ENCODE assay signal across 1 cellular context in the genomic region with DNA sequence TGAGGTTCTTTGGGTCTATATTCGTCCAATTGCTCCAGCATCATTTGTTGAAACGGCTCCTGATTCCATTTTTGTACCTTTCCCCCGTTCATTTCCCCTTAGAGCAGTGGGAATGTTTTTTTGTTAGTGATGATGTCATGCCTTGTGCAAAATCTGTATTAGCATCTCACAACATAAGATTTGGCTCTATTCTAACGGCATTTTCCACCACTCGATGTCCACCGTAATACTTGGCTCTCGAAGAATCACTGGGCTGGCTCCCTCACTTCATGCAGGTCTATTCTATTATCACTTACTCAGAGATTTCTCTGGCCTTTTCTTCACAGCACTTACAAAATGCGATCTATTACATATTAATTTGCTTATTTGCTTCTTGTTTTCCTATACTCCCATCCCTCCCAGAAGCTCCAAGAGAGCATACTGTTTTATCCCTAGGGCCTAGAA.
TF ChIP-seq lines count a peak whose summit lies in the region.

No MANE protein-coding gene starts in this region.

TF ChIP-seq in GM12878, 131 proteins besides CTCF, POLR2A, EP300 and RAD21 (continued from another document):
- TF ChIP-seq, protein P1, sequence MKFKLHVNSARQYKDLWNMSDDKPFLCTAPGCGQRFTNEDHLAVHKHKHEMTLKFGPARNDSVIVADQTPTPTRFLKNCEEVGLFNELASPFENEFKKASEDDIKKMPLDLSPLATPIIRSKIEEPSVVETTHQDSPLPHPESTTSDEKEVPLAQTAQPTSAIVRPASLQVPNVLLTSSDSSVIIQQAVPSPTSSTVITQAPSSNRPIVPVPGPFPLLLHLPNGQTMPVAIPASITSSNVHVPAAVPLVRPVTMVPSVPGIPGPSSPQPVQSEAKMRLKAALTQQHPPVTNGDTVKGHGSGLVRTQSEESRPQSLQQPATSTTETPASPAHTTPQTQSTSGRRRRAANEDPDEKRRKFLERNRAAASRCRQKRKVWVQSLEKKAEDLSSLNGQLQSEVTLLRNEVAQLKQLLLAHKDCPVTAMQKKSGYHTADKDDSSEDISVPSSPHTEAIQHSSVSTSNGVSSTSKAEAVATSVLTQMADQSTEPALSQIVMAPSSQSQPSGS (IDR thresholded peaks at IDR 0.05; ENCODE audit: low read length) = peak; percentile 44; the same call in 1 of the 2 replicates
- TF ChIP-seq RFX5 (IDR thresholded peaks at IDR 0.05; ENCODE audit: low read depth, low read length) (no peak), CREB1 (IDR thresholded peaks at IDR 0.05; ENCODE audit: low read depth) (0 out of 2 replicates have a peak, but pooled peaks have one; percentile 12), STAT3 (IDR thresholded peaks at IDR 0.05; ENCODE audit: low read depth, low read length) (no peak), STAT1 (conservative IDR thresholded peaks at IDR 0.05) (no peak), ZNF217 (IDR thresholded peaks at IDR 0.05) (0 out of 2 replicates have a peak, but pooled peaks have one; percentile 16), ZNF622 (IDR thresholded peaks at IDR 0.05) (no peak), NFYA (IDR thresholded peaks at IDR 0.05; ENCODE audit: borderline replicate concordance, low read depth, low read length) (no peak), WRNIP1 (IDR thresholded peaks at IDR 0.05; ENCODE audit: borderline replicate concordance, low read depth, low read length) (no peak), BMI1 (IDR thresholded peaks at IDR 0.05; ENCODE audit: borderline replicate concordance) (peak; percentile 7; the same call in 1 of the 2 replicates), RCOR1 (conservative IDR thresholded peaks at IDR 0.05; ENCODE audit: low read depth, low read length) (no peak)
- TF ChIP-seq, protein P2, sequence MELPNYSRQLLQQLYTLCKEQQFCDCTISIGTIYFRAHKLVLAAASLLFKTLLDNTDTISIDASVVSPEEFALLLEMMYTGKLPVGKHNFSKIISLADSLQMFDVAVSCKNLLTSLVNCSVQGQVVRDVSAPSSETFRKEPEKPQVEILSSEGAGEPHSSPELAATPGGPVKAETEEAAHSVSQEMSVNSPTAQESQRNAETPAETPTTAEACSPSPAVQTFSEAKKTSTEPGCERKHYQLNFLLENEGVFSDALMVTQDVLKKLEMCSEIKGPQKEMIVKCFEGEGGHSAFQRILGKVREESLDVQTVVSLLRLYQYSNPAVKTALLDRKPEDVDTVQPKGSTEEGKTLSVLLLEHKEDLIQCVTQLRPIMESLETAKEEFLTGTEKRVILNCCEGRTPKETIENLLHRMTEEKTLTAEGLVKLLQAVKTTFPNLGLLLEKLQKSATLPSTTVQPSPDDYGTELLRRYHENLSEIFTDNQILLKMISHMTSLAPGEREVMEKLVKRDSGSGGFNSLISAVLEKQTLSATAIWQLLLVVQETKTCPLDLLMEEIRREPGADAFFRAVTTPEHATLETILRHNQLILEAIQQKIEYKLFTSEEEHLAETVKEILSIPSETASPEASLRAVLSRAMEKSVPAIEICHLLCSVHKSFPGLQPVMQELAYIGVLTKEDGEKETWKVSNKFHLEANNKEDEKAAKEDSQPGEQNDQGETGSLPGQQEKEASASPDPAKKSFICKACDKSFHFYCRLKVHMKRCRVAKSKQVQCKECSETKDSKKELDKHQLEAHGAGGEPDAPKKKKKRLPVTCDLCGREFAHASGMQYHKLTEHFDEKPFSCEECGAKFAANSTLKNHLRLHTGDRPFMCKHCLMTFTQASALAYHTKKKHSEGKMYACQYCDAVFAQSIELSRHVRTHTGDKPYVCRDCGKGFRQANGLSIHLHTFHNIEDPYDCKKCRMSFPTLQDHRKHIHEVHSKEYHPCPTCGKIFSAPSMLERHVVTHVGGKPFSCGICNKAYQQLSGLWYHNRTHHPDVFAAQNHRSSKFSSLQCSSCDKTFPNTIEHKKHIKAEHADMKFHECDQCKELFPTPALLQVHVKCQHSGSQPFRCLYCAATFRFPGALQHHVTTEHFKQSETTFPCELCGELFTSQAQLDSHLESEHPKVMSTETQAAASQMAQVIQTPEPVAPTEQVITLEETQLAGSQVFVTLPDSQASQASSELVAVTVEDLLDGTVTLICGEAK (IDR thresholded peaks at IDR 0.05; ENCODE audit: borderline replicate concordance) = no peak
- TF ChIP-seq, protein P3, sequence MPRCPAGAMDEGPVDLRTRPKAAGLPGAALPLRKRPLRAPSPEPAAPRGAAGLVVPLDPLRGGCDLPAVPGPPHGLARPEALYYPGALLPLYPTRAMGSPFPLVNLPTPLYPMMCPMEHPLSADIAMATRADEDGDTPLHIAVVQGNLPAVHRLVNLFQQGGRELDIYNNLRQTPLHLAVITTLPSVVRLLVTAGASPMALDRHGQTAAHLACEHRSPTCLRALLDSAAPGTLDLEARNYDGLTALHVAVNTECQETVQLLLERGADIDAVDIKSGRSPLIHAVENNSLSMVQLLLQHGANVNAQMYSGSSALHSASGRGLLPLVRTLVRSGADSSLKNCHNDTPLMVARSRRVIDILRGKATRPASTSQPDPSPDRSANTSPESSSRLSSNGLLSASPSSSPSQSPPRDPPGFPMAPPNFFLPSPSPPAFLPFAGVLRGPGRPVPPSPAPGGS (IDR thresholded peaks at IDR 0.05; ENCODE audit: borderline replicate concordance, insufficient read depth, low read depth, low read length, poor library complexity, severe bottlenecking) = no peak
- TF ChIP-seq, protein P4, sequence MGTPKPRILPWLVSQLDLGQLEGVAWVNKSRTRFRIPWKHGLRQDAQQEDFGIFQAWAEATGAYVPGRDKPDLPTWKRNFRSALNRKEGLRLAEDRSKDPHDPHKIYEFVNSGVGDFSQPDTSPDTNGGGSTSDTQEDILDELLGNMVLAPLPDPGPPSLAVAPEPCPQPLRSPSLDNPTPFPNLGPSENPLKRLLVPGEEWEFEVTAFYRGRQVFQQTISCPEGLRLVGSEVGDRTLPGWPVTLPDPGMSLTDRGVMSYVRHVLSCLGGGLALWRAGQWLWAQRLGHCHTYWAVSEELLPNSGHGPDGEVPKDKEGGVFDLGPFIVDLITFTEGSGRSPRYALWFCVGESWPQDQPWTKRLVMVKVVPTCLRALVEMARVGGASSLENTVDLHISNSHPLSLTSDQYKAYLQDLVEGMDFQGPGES (IDR thresholded peaks at IDR 0.05) = no peak
